ENCODE assay signal across 22 cellular contexts in the genomic region with DNA sequence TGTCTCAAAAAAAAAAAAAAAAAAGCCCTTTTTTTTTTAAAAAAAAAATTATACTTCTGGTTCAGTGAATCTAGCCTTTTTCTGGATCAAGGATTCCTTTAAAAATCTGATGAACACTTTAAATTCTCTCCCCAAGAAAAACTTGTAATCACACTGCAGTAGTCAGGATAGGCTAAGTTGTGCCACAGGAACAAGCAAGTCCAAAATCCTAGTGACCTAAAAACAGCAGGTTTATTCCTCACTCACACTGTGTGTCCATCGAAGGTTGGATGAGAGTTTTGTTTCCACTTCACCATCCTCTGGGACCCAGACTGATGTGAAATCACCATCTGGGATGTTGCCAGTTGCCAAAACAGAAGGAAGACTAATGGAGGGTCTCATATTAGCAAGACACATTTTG. TPM values are rescaled to one million over a fixed set of nuclear protein-coding genes. Genes with fewer than 3 reads are reported as not detected.
DNase-seq lines count a peak whose midpoint lies in the region; ATAC-seq and TF ChIP-seq lines count a peak whose summit lies in the region.
"Had no signal": no experiment of that assay in that cellular context is flagged by ENCODE, and none has a peak within 500 bp of the region (broad histone marks: within the 10 kb centered on the region; RNA-seq: fewer than 3 reads in every experiment).

No MANE protein-coding gene starts in this region.

- no peak for DNase-seq in right atrium auricular region (ENCODE audit: low spot score)
- no peak for DNase-seq in left cardiac atrium
- no peak for DNase-seq in mesothelial cell of epicardium (ENCODE audit: low spot score in 2 of 2, unreplicated experiment in 2 of 2)
- no peak for DNase-seq in tibial artery
- no peak for DNase-seq in EL
- DNase-seq in KG1 (lab: John Stamatoyannopoulos, UW), result no peak
- DNase-seq in stimulated activated CD8-positive, alpha-beta memory T cell treated with anti-CD3 and anti-CD28 coated beads, Interleukin-4, amount 100 ng/mL, for 48 hours, result no peak
- DNase-seq: activated CD4-positive, alpha-beta T cell treated with anti-CD3 and anti-CD28 coated beads, Interleukin-2, amount 50 U/mL, for 4 hours; aorta; DND-41; islet precursor cell; mammary epithelial cell; NCI-H2029; NCI-H510A; nephron progenitor cell; upper lobe of right lung had no signal

- ATAC-seq in left cardiac atrium, result no peak
- no peak for ATAC-seq in activated T-helper 17 cell treated with anti-CD3 and anti-CD28 coated beads, Interleukin-2, amount 50 U/mL, for 72 hours (replicated peaks)
- ATAC-seq: upper lobe of right lung had no signal

- no peaks in the 10 kb centered on the region for H3K27me3 Mint-ChIP-seq in activated T-helper 17 cell treated with anti-CD3 and anti-CD28 coated beads, Interleukin-2, amount 50 U/mL, for 72 hours
- no peaks in the 10 kb centered on the region for H3K27me3 Mint-ChIP-seq in mesothelial cell of epicardium (ENCODE audit: low read depth)
- H3K27me3 Mint-ChIP-seq: IgD-negative memory B cell, progenitor cell of endocrine pancreas had no signal

- no peak overlapping the region for H3K4me3 ChIP-seq in right atrium auricular region
- no peak overlapping the region for H3K4me3 ChIP-seq in tibial artery
- H3K4me3 ChIP-seq: hepatocyte, upper lobe of right lung had no signal

- intact Hi-C loops in left cardiac atrium (cut with DNase I), result loop anchor here in 1 of 2 donors (5.0 kb wide), 1 partner anchor 37 kb away; no protein-coding TSS in a partner anchor
- intact Hi-C loops in tibial artery (cut with DNase I; ENCODE audit: low total_unique reads), result no loop called here

- H3K4me3 Mint-ChIP-seq in activated T-helper 17 cell treated with anti-CD3 and anti-CD28 coated beads, Interleukin-2, amount 50 U/mL, for 72 hours, result peak overlapping the region; percentile 30
- H3K4me3 Mint-ChIP-seq in mesothelial cell of epicardium, result no peak overlapping the region
- H3K4me3 Mint-ChIP-seq: IgD-negative memory B cell, nephron progenitor cell had no signal

- H3K27me3 ChIP-seq in right atrium auricular region, result no peaks in the 10 kb centered on the region
- H3K27me3 ChIP-seq in tibial artery, result no peaks in the 10 kb centered on the region
- H3K27me3 ChIP-seq: hepatocyte, upper lobe of right lung had no signal

- H3K9me3 ChIP-seq in right atrium auricular region (no peaks in the 10 kb centered on the region), tibial artery (no peaks in the 10 kb centered on the region)
- H3K9me3 ChIP-seq: upper lobe of right lung had no signal

- H3K36me3 Mint-ChIP-seq in activated T-helper 17 cell treated with anti-CD3 and anti-CD28 coated beads, Interleukin-2, amount 50 U/mL, for 72 hours (ENCODE audit: low read depth), result peaks cover 72% of the 10 kb centered on the region
- H3K36me3 Mint-ChIP-seq in mesothelial cell of epicardium, result peaks cover 27% of the 10 kb centered on the region

- H3K27ac ChIP-seq in right atrium auricular region (peak overlapping the region; percentile 7 to 14), tibial artery (peak overlapping the region; percentile 67 to 84)

- H3K4me1 Mint-ChIP-seq in activated T-helper 17 cell treated with anti-CD3 and anti-CD28 coated beads, Interleukin-2, amount 50 U/mL, for 72 hours, result peaks cover 25% of the 10 kb centered on the region
- H3K4me1 Mint-ChIP-seq in mesothelial cell of epicardium, result peaks cover 61% of the 10 kb centered on the region

- H3K9me3 Mint-ChIP-seq in activated T-helper 17 cell treated with anti-CD3 and anti-CD28 coated beads, Interleukin-2, amount 50 U/mL, for 72 hours, result no peaks in the 10 kb centered on the region
- peaks cover 5% of the 10 kb centered on the region for H3K9me3 Mint-ChIP-seq in mesothelial cell of epicardium
- H3K9me3 Mint-ChIP-seq: IgD-negative memory B cell had no signal

- peak overlapping the region; percentile 100 for H3K27ac Mint-ChIP-seq in activated T-helper 17 cell treated with anti-CD3 and anti-CD28 coated beads, Interleukin-2, amount 50 U/mL, for 72 hours
- peak overlapping the region; percentile 68 for H3K27ac Mint-ChIP-seq in mesothelial cell of epicardium
- H3K27ac Mint-ChIP-seq: IgD-negative memory B cell, progenitor cell of endocrine pancreas had no signal

- peaks cover 0 to 63% of the 10 kb centered on the region in 2 donors for H3K4me1 ChIP-seq in right atrium auricular region
- peaks cover 0 to 55% (median 47%) of the 10 kb centered on the region in 4 donors for H3K4me1 ChIP-seq in tibial artery

- H3K36me3 ChIP-seq in right atrium auricular region (peaks cover 5% of the 10 kb centered on the region), tibial artery (peaks cover 6 to 25% (median 17%) of the 10 kb centered on the region in 3 donors)

- TF ChIP-seq CTCF in right atrium auricular region (IDR thresholded peaks at IDR 0.05), result no peak
- TF ChIP-seq CTCF in mesothelial cell of epicardium (IDR thresholded peaks at IDR 0.05; ENCODE audit: unreplicated experiment), result no peak
- no peak for TF ChIP-seq CTCF in tibial artery (IDR thresholded peaks at IDR 0.05)

RNA-seq across cellular contexts. Expression of a gene that starts 32.8 kb away (rescaled TPM):
- total RNA-seq in right atrium auricular region, result under 1 TPM in 1 of 2 donors, not detected in 1; 0.47 TPM
- total RNA-seq in left cardiac atrium, result not detected
- total RNA-seq in activated T-helper 17 cell treated with anti-CD3 and anti-CD28 coated beads, Interleukin-2, amount 50 U/mL, for 72 hours, result not detected
- total RNA-seq in mesothelial cell of epicardium, result 0.54 to 1.1 TPM (median 0.81 TPM) in 3 replicates
- total RNA-seq: cerebellum, H4, hepatocyte, mammary epithelial cell, progenitor cell of endocrine pancreas had no signal

RNA-seq across cellular contexts. Expression of a gene that starts 49.7 kb away (rescaled TPM):
- total RNA-seq in right atrium auricular region, result 10 to 100 TPM; 22.5 to 25.3 TPM
- 10 to 100 TPM; 12.0 to 19.8 TPM for total RNA-seq in left cardiac atrium
- 10 to 100 TPM; 10.2 to 11.5 TPM for total RNA-seq in activated T-helper 17 cell treated with anti-CD3 and anti-CD28 coated beads, Interleukin-2, amount 50 U/mL, for 72 hours
- total RNA-seq in mesothelial cell of epicardium, result 17.3 to 19.9 TPM (median 19.0 TPM) in 3 replicates
